In the genomic region with DNA sequence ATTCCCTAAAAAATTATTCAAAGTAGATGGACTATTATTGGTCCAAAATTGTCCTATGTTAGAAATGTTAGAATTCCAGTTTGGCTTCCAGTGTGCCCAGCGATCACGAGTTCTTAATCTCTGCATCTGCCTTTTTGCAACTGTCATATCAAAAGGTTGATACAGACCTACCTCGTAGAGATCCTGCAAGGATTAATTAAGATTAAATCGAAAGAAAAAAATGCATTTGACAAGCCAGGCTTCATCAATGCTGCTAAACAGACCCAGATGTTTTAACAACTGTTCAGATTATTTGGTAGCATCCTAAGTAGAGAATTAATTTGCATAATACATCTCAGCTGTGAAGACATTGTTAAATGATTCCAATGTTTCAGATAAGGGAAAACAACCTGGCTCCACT, we compare ENCODE assay signal across 14 cellular contexts.
DNase-seq lines count a peak whose midpoint lies in the region; ATAC-seq, FAIRE-seq and TF ChIP-seq lines count a peak whose summit lies in the region.
"Had no signal": no experiment of that assay in that cellular context is flagged by ENCODE, and none has a peak within 500 bp of the region (broad histone marks: within the 10 kb centered on the region; RNA-seq: fewer than 3 reads in every experiment).

No MANE protein-coding gene starts in this region.

- no peak for DNase-seq in H54 (ENCODE audit: insufficient read length, low spot score)
- no peak for DNase-seq in SJCRH30
- DNase-seq in epithelial cell of prostate (ENCODE audit: low read depth, low spot score): no peak
- DNase-seq in activated gamma-delta T cell (lab: John Stamatoyannopoulos, UW): no peak
- DNase-seq in NK-92 (lab: John Stamatoyannopoulos, UW; ENCODE audit: unreplicated experiment): no peak
- DNase-seq in stimulated activated CD4-positive, alpha-beta T cell treated with anti-CD3 and anti-CD28 coated beads, Interleukin-15, amount 100 ng/mL, for 24 hours: no peak
- DNase-seq: AML-193, DMS 273 treated with DMSO at 0.1 percent for 48 hours, GM23248, H7 had no signal

- H3K27ac ChIP-seq in ACC112 (ENCODE audit: low read depth, low read length) (no peak overlapping the region), SJCRH30 (peak overlapping the region; percentile 46), epithelial cell of prostate (peak overlapping the region; percentile 76)
- H3K27ac ChIP-seq: BLaER1, GM23248 had no signal

- no peak for ATAC-seq in GM19324 (IDR thresholded peaks at IDR 0.05; ENCODE audit: low FRiP score, unreplicated experiment)

- H3K4me3 ChIP-seq in ACC112 (ENCODE audit: low read depth, low read length) (peak overlapping the region; percentile 16; the same call in 1 of the 2 replicates), SJCRH30 (no peak overlapping the region)
- H3K4me3 ChIP-seq: BLaER1, GM23248 had no signal

- no peaks in the 10 kb centered on the region for H3K27me3 ChIP-seq in ACC112 (ENCODE audit: insufficient read depth, low read length)
- no peaks in the 10 kb centered on the region for H3K27me3 ChIP-seq in SJCRH30
- H3K27me3 ChIP-seq: BLaER1 had no signal

- H3K36me3 ChIP-seq in ACC112 (ENCODE audit: insufficient read depth, low read length): no peaks in the 10 kb centered on the region
- no peaks in the 10 kb centered on the region for H3K36me3 ChIP-seq in SJCRH30
- H3K36me3 ChIP-seq: BLaER1 had no signal

- H3K4me1 ChIP-seq in ACC112 (ENCODE audit: control insufficient read depth, insufficient read depth, low read length, unreplicated experiment): peaks cover 25% of the 10 kb centered on the region
- H3K4me1 ChIP-seq in SJCRH30: peaks cover 28% of the 10 kb centered on the region
- H3K4me1 ChIP-seq: BLaER1 had no signal

- H2AFZ ChIP-seq in ACC112 (ENCODE audit: low read length, unreplicated experiment): no peak overlapping the region
- H2AFZ ChIP-seq: GM23248 had no signal

- peak; percentile 11 for FAIRE-seq in H54 (lab: Jason Lieb, UNC)
- FAIRE-seq: GM18507 had no signal

- no peak for TF ChIP-seq POLR2A in H54 (IDR thresholded peaks at IDR 0.05; ENCODE audit: low read depth, low read length)

- H3K79me2 ChIP-seq in ACC112 (ENCODE audit: control insufficient read depth, insufficient read depth, low read length, unreplicated experiment): no peaks in the 10 kb centered on the region

- H3K9me3 ChIP-seq in SJCRH30 (replicated peaks): no peaks in the 10 kb centered on the region; the same call in 1 of the 2 replicates
- H3K9me3 ChIP-seq: BLaER1 had no signal
